In the genomic region with DNA sequence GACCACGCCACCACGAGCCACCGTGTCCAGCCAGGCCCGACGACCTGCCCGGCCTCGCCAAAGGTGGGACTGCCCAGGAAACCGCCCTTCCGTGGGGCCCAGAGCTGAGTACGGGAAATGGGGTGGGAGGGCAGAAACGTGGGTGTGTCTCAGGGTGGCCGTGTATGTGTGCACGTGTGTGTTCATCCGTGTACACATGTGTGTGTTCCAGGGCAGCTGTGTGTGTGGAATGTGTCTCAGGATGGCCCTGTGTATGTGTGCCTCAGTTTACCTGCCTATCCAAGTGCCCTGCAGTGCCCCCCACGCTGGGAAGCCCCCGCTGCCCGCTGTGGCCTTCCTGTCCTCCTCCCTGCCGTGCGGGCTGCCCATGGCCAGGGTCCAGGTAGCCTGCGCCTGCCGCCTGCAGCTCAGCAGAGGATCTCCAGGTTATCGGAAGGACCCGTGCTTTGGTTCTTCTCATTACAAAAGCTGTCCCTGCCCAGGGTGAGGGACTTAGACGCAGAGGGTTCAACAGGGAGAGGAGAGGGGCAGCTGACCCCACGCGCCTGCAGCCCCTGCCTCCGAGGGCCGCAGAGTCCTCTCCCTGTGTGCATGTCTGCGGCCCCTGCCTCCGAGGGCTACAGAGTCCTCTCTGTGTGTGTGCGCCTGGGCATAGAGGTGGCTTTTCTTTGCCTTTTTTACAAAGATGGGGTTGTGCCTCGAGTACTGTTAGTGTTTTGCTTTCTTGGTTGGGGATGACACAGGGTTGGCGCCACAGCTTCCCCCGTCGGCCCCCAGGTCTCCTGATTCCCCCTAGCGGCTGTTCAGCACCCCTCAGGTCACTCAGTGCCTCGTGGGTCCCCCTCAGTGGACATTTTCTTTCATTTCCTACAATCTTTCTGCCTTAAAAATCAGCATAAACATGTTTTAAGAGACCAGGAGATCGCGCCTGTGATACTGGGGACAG, we compare ENCODE assay signal across 1 cellular context.
TF ChIP-seq lines count a peak whose summit lies in the region.

No MANE protein-coding gene starts in this region.

TF ChIP-seq in WTC11, 78 proteins besides CTCF, POLR2A, EP300 and RAD21 (continued from another document):
- TF ChIP-seq, protein P1, sequence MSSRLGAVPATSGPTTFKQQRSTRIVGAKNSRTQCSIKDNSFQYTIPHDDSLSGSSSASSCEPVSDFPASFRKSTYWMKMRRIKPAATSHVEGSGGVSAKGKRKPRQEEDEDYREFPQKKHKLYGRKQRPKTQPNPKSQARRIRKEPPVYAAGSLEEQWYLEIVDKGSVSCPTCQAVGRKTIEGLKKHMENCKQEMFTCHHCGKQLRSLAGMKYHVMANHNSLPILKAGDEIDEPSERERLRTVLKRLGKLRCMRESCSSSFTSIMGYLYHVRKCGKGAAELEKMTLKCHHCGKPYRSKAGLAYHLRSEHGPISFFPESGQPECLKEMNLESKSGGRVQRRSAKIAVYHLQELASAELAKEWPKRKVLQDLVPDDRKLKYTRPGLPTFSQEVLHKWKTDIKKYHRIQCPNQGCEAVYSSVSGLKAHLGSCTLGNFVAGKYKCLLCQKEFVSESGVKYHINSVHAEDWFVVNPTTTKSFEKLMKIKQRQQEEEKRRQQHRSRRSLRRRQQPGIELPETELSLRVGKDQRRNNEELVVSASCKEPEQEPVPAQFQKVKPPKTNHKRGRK (CRISPR knock-in tag; IDR thresholded peaks at IDR 0.05; ENCODE audit: borderline replicate concordance) = no peak
- TF ChIP-seq EMX1 (CRISPR knock-in tag; IDR thresholded peaks at IDR 0.05) = no peak
- TF ChIP-seq SP1 (CRISPR knock-in tag; conservative IDR thresholded peaks at IDR 0.05) = no peak
- TF ChIP-seq, protein P2, sequence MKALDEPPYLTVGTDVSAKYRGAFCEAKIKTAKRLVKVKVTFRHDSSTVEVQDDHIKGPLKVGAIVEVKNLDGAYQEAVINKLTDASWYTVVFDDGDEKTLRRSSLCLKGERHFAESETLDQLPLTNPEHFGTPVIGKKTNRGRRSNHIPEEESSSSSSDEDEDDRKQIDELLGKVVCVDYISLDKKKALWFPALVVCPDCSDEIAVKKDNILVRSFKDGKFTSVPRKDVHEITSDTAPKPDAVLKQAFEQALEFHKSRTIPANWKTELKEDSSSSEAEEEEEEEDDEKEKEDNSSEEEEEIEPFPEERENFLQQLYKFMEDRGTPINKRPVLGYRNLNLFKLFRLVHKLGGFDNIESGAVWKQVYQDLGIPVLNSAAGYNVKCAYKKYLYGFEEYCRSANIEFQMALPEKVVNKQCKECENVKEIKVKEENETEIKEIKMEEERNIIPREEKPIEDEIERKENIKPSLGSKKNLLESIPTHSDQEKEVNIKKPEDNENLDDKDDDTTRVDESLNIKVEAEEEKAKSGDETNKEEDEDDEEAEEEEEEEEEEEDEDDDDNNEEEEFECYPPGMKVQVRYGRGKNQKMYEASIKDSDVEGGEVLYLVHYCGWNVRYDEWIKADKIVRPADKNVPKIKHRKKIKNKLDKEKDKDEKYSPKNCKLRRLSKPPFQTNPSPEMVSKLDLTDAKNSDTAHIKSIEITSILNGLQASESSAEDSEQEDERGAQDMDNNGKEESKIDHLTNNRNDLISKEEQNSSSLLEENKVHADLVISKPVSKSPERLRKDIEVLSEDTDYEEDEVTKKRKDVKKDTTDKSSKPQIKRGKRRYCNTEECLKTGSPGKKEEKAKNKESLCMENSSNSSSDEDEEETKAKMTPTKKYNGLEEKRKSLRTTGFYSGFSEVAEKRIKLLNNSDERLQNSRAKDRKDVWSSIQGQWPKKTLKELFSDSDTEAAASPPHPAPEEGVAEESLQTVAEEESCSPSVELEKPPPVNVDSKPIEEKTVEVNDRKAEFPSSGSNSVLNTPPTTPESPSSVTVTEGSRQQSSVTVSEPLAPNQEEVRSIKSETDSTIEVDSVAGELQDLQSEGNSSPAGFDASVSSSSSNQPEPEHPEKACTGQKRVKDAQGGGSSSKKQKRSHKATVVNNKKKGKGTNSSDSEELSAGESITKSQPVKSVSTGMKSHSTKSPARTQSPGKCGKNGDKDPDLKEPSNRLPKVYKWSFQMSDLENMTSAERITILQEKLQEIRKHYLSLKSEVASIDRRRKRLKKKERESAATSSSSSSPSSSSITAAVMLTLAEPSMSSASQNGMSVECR (CRISPR knock-in tag; IDR thresholded peaks at IDR 0.05; ENCODE audit: borderline replicate concordance) = no peak
- no peak for TF ChIP-seq HMGA2 (CRISPR knock-in tag; IDR thresholded peaks at IDR 0.05)
- TF ChIP-seq, protein P3, sequence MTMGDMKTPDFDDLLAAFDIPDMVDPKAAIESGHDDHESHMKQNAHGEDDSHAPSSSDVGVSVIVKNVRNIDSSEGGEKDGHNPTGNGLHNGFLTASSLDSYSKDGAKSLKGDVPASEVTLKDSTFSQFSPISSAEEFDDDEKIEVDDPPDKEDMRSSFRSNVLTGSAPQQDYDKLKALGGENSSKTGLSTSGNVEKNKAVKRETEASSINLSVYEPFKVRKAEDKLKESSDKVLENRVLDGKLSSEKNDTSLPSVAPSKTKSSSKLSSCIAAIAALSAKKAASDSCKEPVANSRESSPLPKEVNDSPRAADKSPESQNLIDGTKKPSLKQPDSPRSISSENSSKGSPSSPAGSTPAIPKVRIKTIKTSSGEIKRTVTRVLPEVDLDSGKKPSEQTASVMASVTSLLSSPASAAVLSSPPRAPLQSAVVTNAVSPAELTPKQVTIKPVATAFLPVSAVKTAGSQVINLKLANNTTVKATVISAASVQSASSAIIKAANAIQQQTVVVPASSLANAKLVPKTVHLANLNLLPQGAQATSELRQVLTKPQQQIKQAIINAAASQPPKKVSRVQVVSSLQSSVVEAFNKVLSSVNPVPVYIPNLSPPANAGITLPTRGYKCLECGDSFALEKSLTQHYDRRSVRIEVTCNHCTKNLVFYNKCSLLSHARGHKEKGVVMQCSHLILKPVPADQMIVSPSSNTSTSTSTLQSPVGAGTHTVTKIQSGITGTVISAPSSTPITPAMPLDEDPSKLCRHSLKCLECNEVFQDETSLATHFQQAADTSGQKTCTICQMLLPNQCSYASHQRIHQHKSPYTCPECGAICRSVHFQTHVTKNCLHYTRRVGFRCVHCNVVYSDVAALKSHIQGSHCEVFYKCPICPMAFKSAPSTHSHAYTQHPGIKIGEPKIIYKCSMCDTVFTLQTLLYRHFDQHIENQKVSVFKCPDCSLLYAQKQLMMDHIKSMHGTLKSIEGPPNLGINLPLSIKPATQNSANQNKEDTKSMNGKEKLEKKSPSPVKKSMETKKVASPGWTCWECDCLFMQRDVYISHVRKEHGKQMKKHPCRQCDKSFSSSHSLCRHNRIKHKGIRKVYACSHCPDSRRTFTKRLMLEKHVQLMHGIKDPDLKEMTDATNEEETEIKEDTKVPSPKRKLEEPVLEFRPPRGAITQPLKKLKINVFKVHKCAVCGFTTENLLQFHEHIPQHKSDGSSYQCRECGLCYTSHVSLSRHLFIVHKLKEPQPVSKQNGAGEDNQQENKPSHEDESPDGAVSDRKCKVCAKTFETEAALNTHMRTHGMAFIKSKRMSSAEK (CRISPR knock-in tag; IDR thresholded peaks at IDR 0.05; ENCODE audit: borderline replicate concordance) = no peak
- TF ChIP-seq MYBL2 (CRISPR knock-in tag; IDR thresholded peaks at IDR 0.05) = no peak
- TF ChIP-seq SMAD4 (CRISPR knock-in tag; IDR thresholded peaks at IDR 0.05) = no peak
- TF ChIP-seq, protein P4, sequence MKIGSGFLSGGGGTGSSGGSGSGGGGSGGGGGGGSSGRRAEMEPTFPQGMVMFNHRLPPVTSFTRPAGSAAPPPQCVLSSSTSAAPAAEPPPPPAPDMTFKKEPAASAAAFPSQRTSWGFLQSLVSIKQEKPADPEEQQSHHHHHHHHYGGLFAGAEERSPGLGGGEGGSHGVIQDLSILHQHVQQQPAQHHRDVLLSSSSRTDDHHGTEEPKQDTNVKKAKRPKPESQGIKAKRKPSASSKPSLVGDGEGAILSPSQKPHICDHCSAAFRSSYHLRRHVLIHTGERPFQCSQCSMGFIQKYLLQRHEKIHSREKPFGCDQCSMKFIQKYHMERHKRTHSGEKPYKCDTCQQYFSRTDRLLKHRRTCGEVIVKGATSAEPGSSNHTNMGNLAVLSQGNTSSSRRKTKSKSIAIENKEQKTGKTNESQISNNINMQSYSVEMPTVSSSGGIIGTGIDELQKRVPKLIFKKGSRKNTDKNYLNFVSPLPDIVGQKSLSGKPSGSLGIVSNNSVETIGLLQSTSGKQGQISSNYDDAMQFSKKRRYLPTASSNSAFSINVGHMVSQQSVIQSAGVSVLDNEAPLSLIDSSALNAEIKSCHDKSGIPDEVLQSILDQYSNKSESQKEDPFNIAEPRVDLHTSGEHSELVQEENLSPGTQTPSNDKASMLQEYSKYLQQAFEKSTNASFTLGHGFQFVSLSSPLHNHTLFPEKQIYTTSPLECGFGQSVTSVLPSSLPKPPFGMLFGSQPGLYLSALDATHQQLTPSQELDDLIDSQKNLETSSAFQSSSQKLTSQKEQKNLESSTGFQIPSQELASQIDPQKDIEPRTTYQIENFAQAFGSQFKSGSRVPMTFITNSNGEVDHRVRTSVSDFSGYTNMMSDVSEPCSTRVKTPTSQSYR (CRISPR knock-in tag; IDR thresholded peaks at IDR 0.05) = no peak
- TF ChIP-seq, protein P5, sequence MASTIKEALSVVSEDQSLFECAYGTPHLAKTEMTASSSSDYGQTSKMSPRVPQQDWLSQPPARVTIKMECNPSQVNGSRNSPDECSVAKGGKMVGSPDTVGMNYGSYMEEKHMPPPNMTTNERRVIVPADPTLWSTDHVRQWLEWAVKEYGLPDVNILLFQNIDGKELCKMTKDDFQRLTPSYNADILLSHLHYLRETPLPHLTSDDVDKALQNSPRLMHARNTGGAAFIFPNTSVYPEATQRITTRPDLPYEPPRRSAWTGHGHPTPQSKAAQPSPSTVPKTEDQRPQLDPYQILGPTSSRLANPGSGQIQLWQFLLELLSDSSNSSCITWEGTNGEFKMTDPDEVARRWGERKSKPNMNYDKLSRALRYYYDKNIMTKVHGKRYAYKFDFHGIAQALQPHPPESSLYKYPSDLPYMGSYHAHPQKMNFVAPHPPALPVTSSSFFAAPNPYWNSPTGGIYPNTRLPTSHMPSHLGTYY (CRISPR knock-in tag; IDR thresholded peaks at IDR 0.05) = no peak
- no peak for TF ChIP-seq CBFB (CRISPR knock-in tag; IDR thresholded peaks at IDR 0.05; ENCODE audit: low read depth)
- TF ChIP-seq TEAD1 (CRISPR knock-in tag; IDR thresholded peaks at IDR 0.05) = no peak
- no peak for TF ChIP-seq NFATC4 (CRISPR knock-in tag; IDR thresholded peaks at IDR 0.05)
- TF ChIP-seq, protein P6, sequence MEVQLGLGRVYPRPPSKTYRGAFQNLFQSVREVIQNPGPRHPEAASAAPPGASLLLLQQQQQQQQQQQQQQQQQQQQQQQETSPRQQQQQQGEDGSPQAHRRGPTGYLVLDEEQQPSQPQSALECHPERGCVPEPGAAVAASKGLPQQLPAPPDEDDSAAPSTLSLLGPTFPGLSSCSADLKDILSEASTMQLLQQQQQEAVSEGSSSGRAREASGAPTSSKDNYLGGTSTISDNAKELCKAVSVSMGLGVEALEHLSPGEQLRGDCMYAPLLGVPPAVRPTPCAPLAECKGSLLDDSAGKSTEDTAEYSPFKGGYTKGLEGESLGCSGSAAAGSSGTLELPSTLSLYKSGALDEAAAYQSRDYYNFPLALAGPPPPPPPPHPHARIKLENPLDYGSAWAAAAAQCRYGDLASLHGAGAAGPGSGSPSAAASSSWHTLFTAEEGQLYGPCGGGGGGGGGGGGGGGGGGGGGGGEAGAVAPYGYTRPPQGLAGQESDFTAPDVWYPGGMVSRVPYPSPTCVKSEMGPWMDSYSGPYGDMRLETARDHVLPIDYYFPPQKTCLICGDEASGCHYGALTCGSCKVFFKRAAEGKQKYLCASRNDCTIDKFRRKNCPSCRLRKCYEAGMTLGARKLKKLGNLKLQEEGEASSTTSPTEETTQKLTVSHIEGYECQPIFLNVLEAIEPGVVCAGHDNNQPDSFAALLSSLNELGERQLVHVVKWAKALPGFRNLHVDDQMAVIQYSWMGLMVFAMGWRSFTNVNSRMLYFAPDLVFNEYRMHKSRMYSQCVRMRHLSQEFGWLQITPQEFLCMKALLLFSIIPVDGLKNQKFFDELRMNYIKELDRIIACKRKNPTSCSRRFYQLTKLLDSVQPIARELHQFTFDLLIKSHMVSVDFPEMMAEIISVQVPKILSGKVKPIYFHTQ (CRISPR knock-in tag; IDR thresholded peaks at IDR 0.05) = no peak
- TF ChIP-seq, protein P7, sequence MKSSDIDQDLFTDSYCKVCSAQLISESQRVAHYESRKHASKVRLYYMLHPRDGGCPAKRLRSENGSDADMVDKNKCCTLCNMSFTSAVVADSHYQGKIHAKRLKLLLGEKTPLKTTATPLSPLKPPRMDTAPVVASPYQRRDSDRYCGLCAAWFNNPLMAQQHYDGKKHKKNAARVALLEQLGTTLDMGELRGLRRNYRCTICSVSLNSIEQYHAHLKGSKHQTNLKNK (CRISPR knock-in tag; IDR thresholded peaks at IDR 0.05) = no peak
- no peak for TF ChIP-seq ZNF263 (CRISPR knock-in tag; IDR thresholded peaks at IDR 0.05; ENCODE audit: low read depth)
